8 cellular contexts compared by ENCODE assay signal in genomic region chr17:64846892-64847291, GRCh38.
A peak's percentile ranks its signal among the peaks of the same experiment; 100 is the strongest.
DNase-seq lines count a peak whose midpoint lies in the region; ATAC-seq, FAIRE-seq and TF ChIP-seq lines count a peak whose summit lies in the region.
"Not testable (repeated sequence)": the region's sequence is repeated elsewhere in the genome, so short reads cannot be mapped to it uniquely, and the experiment has no call there.

No MANE protein-coding gene starts in this region.

- TF ChIP-seq CTCF in A549 (IDR thresholded peaks at IDR 0.05); bronchial epithelial cell (IDR thresholded peaks at IDR 0.05; ENCODE audit: insufficient read depth, low read length, severe bottlenecking); fibroblast of pulmonary artery (IDR thresholded peaks at IDR 0.05; ENCODE audit: low read length, missing control alignments); lung (IDR thresholded peaks at IDR 0.05; ENCODE audit: control extremely low read depth, extremely low read depth); gastrocnemius medialis (IDR thresholded peaks at IDR 0.05 in 4 of 5, conservative IDR thresholded peaks at IDR 0.05 in 1 of 5): not testable (repeated sequence)

- not testable (repeated sequence) for H3K36me3 ChIP-seq in bronchial epithelial cell (ENCODE audit: control insufficient read depth, insufficient read depth, low read length); lung (ENCODE audit: control insufficient read depth in 2 of 2, insufficient read depth in 2 of 2, low read length in 2 of 2); gastrocnemius medialis

- ATAC-seq in A549, result peak; percentile 61 to 62
- peak; percentile 91 for ATAC-seq in left ventricle myocardium superior
- peak; percentile 88 for ATAC-seq in lung (ENCODE audit: insufficient read depth, low FRiP score)
- ATAC-seq in gastrocnemius medialis, result peak; percentile 89 to 98

- H3K27me3 ChIP-seq in bronchial epithelial cell (ENCODE audit: control insufficient read depth, insufficient read depth, low read length); lung (ENCODE audit: control insufficient read depth, insufficient read depth); gastrocnemius medialis: not testable (repeated sequence)

- POLR2A ChIA-PET in A549 (lab: Yijun Ruan, JAX), result not testable (repeated sequence)

- in situ Hi-C loops in gastrocnemius medialis (cut with MboI; ENCODE audit: low sequenced_read_pairs in 4 of 4), result not testable (repeated sequence)

- H3K27ac ChIP-seq in A549; lung (ENCODE audit: low read depth in 1 of 2, low read length in 1 of 2); gastrocnemius medialis: not testable (repeated sequence)

- not testable (repeated sequence) for TF ChIP-seq RAD21 in A549 (conservative IDR thresholded peaks at IDR 0.05 in 1 of 2, IDR thresholded peaks at IDR 0.05 in 1 of 2)

- not testable (repeated sequence) for TF ChIP-seq EP300 in A549 (IDR thresholded peaks at IDR 0.05)

- FAIRE-seq in A549 (lab: Jason Lieb, UNC); bronchial epithelial cell (lab: Jason Lieb, UNC): not testable (repeated sequence)

- intact Hi-C loops in left ventricle myocardium superior (cut with micrococcal nuclease); gastrocnemius medialis (cut with DNase I; ENCODE audit: low total_unique reads): not testable (repeated sequence)

- CTCF ChIA-PET in A549 (lab: Yijun Ruan, JAX), result not testable (repeated sequence)

- WGBS in A549 (ENCODE audit: missing lambda C conversion rate), result 65% methylated on average over 3 of the region's 4 CpGs
- 29 to 53% methylated on average over 2 to 3 of the region's 4 CpGs for WGBS in lung, 2 donors

- DNase-seq in A549 (ENCODE audit: low read depth in 1 of 2, low spot score in 1 of 2) (peak in 1 of 2 experiments; percentile 15), HCEC 1CT (peak; percentile 43), OCI-M1 (lab: John Stamatoyannopoulos, UW) (peak; percentile 30), bronchial epithelial cell (ENCODE audit: low read depth) (peak; percentile 41), fibroblast of pulmonary artery (ENCODE audit: low read depth) (peak; percentile 55)
- not testable (repeated sequence) for DNase-seq in left ventricle myocardium superior; lung (ENCODE audit: low spot score); gastrocnemius medialis

- not testable (repeated sequence) for H3K9me3 ChIP-seq in A549; lung (ENCODE audit: control insufficient read depth in 2 of 2, insufficient read depth in 1 of 2, low read length in 1 of 2); gastrocnemius medialis

- TF ChIP-seq POLR2A in A549 (IDR thresholded peaks at IDR 0.05; ENCODE audit: low read length); gastrocnemius medialis (IDR thresholded peaks at IDR 0.05): not testable (repeated sequence)

- H3K4me1 ChIP-seq in A549; lung (ENCODE audit: control insufficient read depth in 2 of 2, insufficient read depth in 2 of 2, low read length in 2 of 2); gastrocnemius medialis: not testable (repeated sequence)

- H3K4me3 ChIP-seq in A549; bronchial epithelial cell (ENCODE audit: low read depth, low read length); fibroblast of pulmonary artery (replicated peaks; ENCODE audit: low read depth, low read length); lung; gastrocnemius medialis: not testable (repeated sequence)

- H3K4me2 ChIP-seq in A549, result not testable (repeated sequence)
